In the genomic region with DNA sequence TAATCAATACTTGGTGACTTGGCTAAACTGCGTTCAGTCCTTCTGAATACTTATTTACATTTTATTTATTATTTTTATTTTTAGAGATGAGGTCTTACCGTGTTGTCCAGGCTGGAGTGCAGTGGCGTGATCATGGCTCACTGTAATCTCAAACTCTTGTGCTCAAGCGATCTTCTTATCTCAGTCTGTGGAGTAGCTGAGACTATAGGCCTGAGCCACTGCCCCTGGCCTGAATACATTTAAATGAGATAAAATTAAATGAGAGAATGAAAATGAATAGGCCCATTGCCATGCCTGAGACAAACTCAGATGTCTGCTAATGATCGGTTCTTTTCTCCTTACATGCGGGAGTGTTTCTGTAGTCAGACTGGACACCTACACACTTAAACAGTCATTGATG, we compare ENCODE assay signal across 22 cellular contexts.
DNase-seq lines count a peak whose midpoint lies in the region; ATAC-seq and TF ChIP-seq lines count a peak whose summit lies in the region.
"Had no signal": no experiment of that assay in that cellular context is flagged by ENCODE, and none has a peak within 500 bp of the region (broad histone marks: within the 10 kb centered on the region; RNA-seq: fewer than 3 reads in every experiment).

No MANE protein-coding gene starts in this region.

- H3K27me3 ChIP-seq in GM23248 (replicated peaks; ENCODE audit: insufficient read depth), result no peaks in the 10 kb centered on the region
- no peaks in the 10 kb centered on the region for H3K27me3 ChIP-seq in adrenal gland
- H3K27me3 ChIP-seq in mesenchymal stem cell (ENCODE audit: control insufficient read depth in 1 of 2, insufficient read depth in 1 of 2, low read length in 2 of 2), result no peaks in the 10 kb centered on the region
- no peaks in the 10 kb centered on the region for H3K27me3 ChIP-seq in smooth muscle cell (ENCODE audit: low read depth)
- no peaks in the 10 kb centered on the region for H3K27me3 ChIP-seq in foreskin keratinocyte
- H3K27me3 ChIP-seq: SJCRH30, thyroid gland had no signal

- no peaks in the 10 kb centered on the region; the same call in 1 of the 2 replicates for H4K20me1 ChIP-seq in GM23248 (ENCODE audit: insufficient read depth)
- peaks cover 88% of the 10 kb centered on the region for H4K20me1 ChIP-seq in smooth muscle cell (ENCODE audit: low read depth)

- H3K4me2 ChIP-seq in GM23248 (ENCODE audit: unreplicated experiment) (no peak overlapping the region), mesenchymal stem cell (ENCODE audit: low read length, poor library complexity, severe bottlenecking) (no peak overlapping the region), smooth muscle cell (peak overlapping the region; percentile 71)
- H3K4me2 ChIP-seq: PC-9 had no signal

- peaks cover 55% of the 10 kb centered on the region for H3K4me1 Mint-ChIP-seq in activated CD8-positive, alpha-beta T cell treated with anti-CD3 and anti-CD28 coated beads for 36 hours (ENCODE audit: low read depth)

- WGBS in GM23248 (ENCODE audit: low coverage in 1 of 2, low lambda C conversion rate in 2 of 2, missing lambda C conversion rate in 2 of 2), 2 experiments, result 92 to 93% methylated on average over 6 of the region's 6 CpGs
- WGBS in adrenal gland, 4 donors, result 75 to 83% (median 81%) methylated on average over 6 of the region's 6 CpGs
- WGBS in mesenchymal stem cell, result 100% methylated on average over 5 of the region's 6 CpGs
- 62% methylated on average over 6 of the region's 6 CpGs for WGBS in smooth muscle cell (ENCODE audit: low lambda C conversion rate)

- DNase-seq in GM23248 (no peak), adrenal gland (no peak), mesenchymal stem cell (no peak), smooth muscle cell (lab: John Stamatoyannopoulos, UW; ENCODE audit: unreplicated experiment) (no peak), RKO (ENCODE audit: low spot score) (no peak), foreskin keratinocyte (no peak)
- no peak for DNase-seq in activated CD8-positive, alpha-beta T cell treated with anti-CD3 and anti-CD28 coated beads for 36 hours
- no peak for DNase-seq in activated effector memory CD4-positive, alpha-beta T cell treated with anti-CD3 and anti-CD28 coated beads, Interleukin-2, amount 50 U/mL, for 16 hours
- DNase-seq: activated CD8-positive, alpha-beta memory T cell treated with anti-CD3 and anti-CD28 coated beads for 24 hours; KBM-7; NCI-H1694 treated with DMSO at 0.1 percent for 48 hours; NCI-H226; PC-9; SJCRH30; stimulated activated CD4-positive, alpha-beta T cell treated with anti-CD3 and anti-CD28 coated beads, Interleukin-2, amount 100 ng/mL, for 48 hours; stimulated activated naive CD4-positive, alpha-beta T cell; T-cell; thyroid gland had no signal

- in situ Hi-C loops in GM23248 (cut with MboI), result no loop called here

- H3K27me3 Mint-ChIP-seq in activated CD8-positive, alpha-beta T cell treated with anti-CD3 and anti-CD28 coated beads for 36 hours, result no peaks in the 10 kb centered on the region
- H3K27me3 Mint-ChIP-seq: T-cell had no signal

- H3K36me3 Mint-ChIP-seq in activated CD8-positive, alpha-beta T cell treated with anti-CD3 and anti-CD28 coated beads for 36 hours (ENCODE audit: low read depth), result peaks cover 2% of the 10 kb centered on the region

- no peak overlapping the region for H2BK5ac ChIP-seq in mesenchymal stem cell (ENCODE audit: low read depth, low read length, poor library complexity, severe bottlenecking)

- no peak overlapping the region for H3K14ac ChIP-seq in mesenchymal stem cell (ENCODE audit: low read length in 2 of 2)

- H3F3A ChIP-seq in GM23248 (ENCODE audit: insufficient read depth) (no peaks in the 10 kb centered on the region), smooth muscle cell (ENCODE audit: low read depth) (peaks cover 6% of the 10 kb centered on the region)

- no peak overlapping the region for H3K4me3 ChIP-seq in GM23248
- H3K4me3 ChIP-seq in adrenal gland, result no peak overlapping the region
- no peak overlapping the region for H3K4me3 ChIP-seq in mesenchymal stem cell (ENCODE audit: insufficient read depth in 1 of 2, low read depth in 1 of 2, low read length in 2 of 2)
- no peak overlapping the region for H3K4me3 ChIP-seq in smooth muscle cell
- H3K4me3 ChIP-seq: coronary artery, HAP-1, PC-9, prostate gland, SJCRH30, thyroid gland had no signal

- intact Hi-C loops in adrenal gland (cut with DNase I), result no loop called here
- intact Hi-C loops in activated CD8-positive, alpha-beta T cell treated with anti-CD3 and anti-CD28 coated beads for 36 hours (cut with micrococcal nuclease), result no loop called here

- no peak overlapping the region for H2BK12ac ChIP-seq in mesenchymal stem cell (ENCODE audit: low read length in 2 of 2)

- peaks cover 16% of the 10 kb centered on the region for H3K4me1 ChIP-seq in GM23248 (ENCODE audit: insufficient read depth)
- peaks cover 27 to 61% of the 10 kb centered on the region in 2 donors for H3K4me1 ChIP-seq in adrenal gland (replicated peaks in 1 of 2)
- H3K4me1 ChIP-seq in mesenchymal stem cell (ENCODE audit: control insufficient read depth, insufficient read depth, low read depth, low read length), result peaks cover 8% of the 10 kb centered on the region
- peaks cover 49% of the 10 kb centered on the region for H3K4me1 ChIP-seq in smooth muscle cell (ENCODE audit: low read depth)
- no peaks in the 10 kb centered on the region for H3K4me1 ChIP-seq in foreskin keratinocyte
- H3K4me1 ChIP-seq: prostate gland had no signal

- no peak overlapping the region for H4K8ac ChIP-seq in mesenchymal stem cell (ENCODE audit: low read length)

- H2BK120ac ChIP-seq in mesenchymal stem cell (ENCODE audit: low read depth, low read length), result no peak overlapping the region

- no peak overlapping the region for H3K4ac ChIP-seq in mesenchymal stem cell (ENCODE audit: low read depth in 1 of 2, low read length in 2 of 2)

- no peak overlapping the region for H2AK5ac ChIP-seq in mesenchymal stem cell (ENCODE audit: low read length, severe bottlenecking)

- H3K9ac ChIP-seq in GM23248 (peak overlapping the region; percentile 39; the same call in 1 of the 2 replicates), mesenchymal stem cell (ENCODE audit: low read length) (peak overlapping the region; percentile 66), smooth muscle cell (ENCODE audit: low read depth) (no peak overlapping the region)

- H3K4me3 Mint-ChIP-seq in activated CD8-positive, alpha-beta T cell treated with anti-CD3 and anti-CD28 coated beads for 36 hours, result no peak overlapping the region
- H3K4me3 Mint-ChIP-seq: T-cell had no signal

- H3K36me3 ChIP-seq in GM23248 (ENCODE audit: low read depth), result no peaks in the 10 kb centered on the region
- no peaks in the 10 kb centered on the region for H3K36me3 ChIP-seq in adrenal gland (replicated peaks in 1 of 2)
- H3K36me3 ChIP-seq in mesenchymal stem cell (ENCODE audit: control insufficient read depth in 1 of 2, insufficient read depth in 2 of 2, low read depth in 1 of 2, low read length in 2 of 2), result peaks cover 0 to 4% of the 10 kb centered on the region in 2 experiments
- no peaks in the 10 kb centered on the region for H3K36me3 ChIP-seq in smooth muscle cell (ENCODE audit: low read depth)
- H3K36me3 ChIP-seq: prostate gland, thyroid gland had no signal

- no peaks in the 10 kb centered on the region for H3K9me3 ChIP-seq in GM23248 (ENCODE audit: low read depth)
- H3K9me3 ChIP-seq in adrenal gland (replicated peaks in 1 of 3), result no peaks in the 10 kb centered on the region
- no peaks in the 10 kb centered on the region for H3K9me3 ChIP-seq in mesenchymal stem cell (ENCODE audit: control insufficient read depth, low read length)
- H3K9me3 ChIP-seq in smooth muscle cell (replicated peaks; ENCODE audit: low read depth), result no peaks in the 10 kb centered on the region
- H3K9me3 ChIP-seq: HAP-1, prostate gland, SJCRH30, thyroid gland had no signal

- H3K23ac ChIP-seq in mesenchymal stem cell (ENCODE audit: low read length in 2 of 2), result no peak overlapping the region

- H3K27ac ChIP-seq in GM23248 (no peak overlapping the region; the same call in 1 of the 2 replicates), adrenal gland (peak overlapping the region in 3 of 5 donors; percentile 18 to 77 (median 72)), mesenchymal stem cell (ENCODE audit: low read length, poor library complexity, severe bottlenecking) (no peak overlapping the region), smooth muscle cell (ENCODE audit: low read depth) (peak overlapping the region; percentile 72), foreskin keratinocyte (no peak overlapping the region)
- H3K27ac ChIP-seq: PC-9, prostate gland, SJCRH30 had no signal

- peaks cover 52% of the 10 kb centered on the region for H3K79me1 ChIP-seq in mesenchymal stem cell (replicated peaks; ENCODE audit: low read length, poor library complexity, severe bottlenecking)

- H2AFZ ChIP-seq in GM23248 (no peak overlapping the region), mesenchymal stem cell (ENCODE audit: low read depth, low read length) (no peak overlapping the region), smooth muscle cell (ENCODE audit: low read depth) (no peak overlapping the region)
- H2AFZ ChIP-seq: PC-9 had no signal

- no peak for TF ChIP-seq CTCF in adrenal gland (IDR thresholded peaks at IDR 0.05)
- no peak for TF ChIP-seq CTCF in smooth muscle cell (IDR thresholded peaks at IDR 0.05; ENCODE audit: borderline replicate concordance, insufficient read depth, poor library complexity, severe bottlenecking)
- TF ChIP-seq CTCF in activated CD8-positive, alpha-beta T cell treated with anti-CD3 and anti-CD28 coated beads for 36 hours (IDR thresholded peaks at IDR 0.05), result no peak
- no peak for TF ChIP-seq CTCF in foreskin keratinocyte (conservative IDR thresholded peaks at IDR 0.05)

- no peak overlapping the region for H3K18ac ChIP-seq in mesenchymal stem cell (ENCODE audit: low read depth in 1 of 2, low read length in 2 of 2)

- TF ChIP-seq POLR2A in adrenal gland (IDR thresholded peaks at IDR 0.05), result no peak

- H2BK15ac ChIP-seq in mesenchymal stem cell (ENCODE audit: low read depth, poor library complexity, severe bottlenecking), result no peak overlapping the region

- POLR2A ChIA-PET in activated CD8-positive, alpha-beta T cell treated with anti-CD3 and anti-CD28 coated beads for 36 hours (lab: Charles Lee), result no interaction called here

- no peak for ATAC-seq in activated CD8-positive, alpha-beta T cell treated with anti-CD3 and anti-CD28 coated beads for 36 hours
- no peak for ATAC-seq in foreskin keratinocyte
- ATAC-seq: activated naive CD4-positive, alpha-beta T cell treated with anti-CD3 and anti-CD28 coated beads, Interleukin-2, amount 50 U/mL, for 72 hours; T-cell had no signal

- no peaks in the 10 kb centered on the region for H3K9me3 Mint-ChIP-seq in activated CD8-positive, alpha-beta T cell treated with anti-CD3 and anti-CD28 coated beads for 36 hours
- H3K9me3 Mint-ChIP-seq: activated naive CD4-positive, alpha-beta T cell treated with anti-CD3 and anti-CD28 coated beads, Interleukin-2, amount 50 U/mL, for 72 hours; T-cell had no signal

- no peak overlapping the region for H3K27ac Mint-ChIP-seq in activated CD8-positive, alpha-beta T cell treated with anti-CD3 and anti-CD28 coated beads for 36 hours
- H3K27ac Mint-ChIP-seq: T-cell had no signal

- H3K79me2 ChIP-seq in GM23248 (ENCODE audit: insufficient read depth), result peaks cover 100% of the 10 kb centered on the region
- H3K79me2 ChIP-seq in smooth muscle cell (ENCODE audit: low read depth), result peaks cover 87% of the 10 kb centered on the region

- no peaks in the 10 kb centered on the region for H3K9me2 ChIP-seq in GM23248 (ENCODE audit: insufficient read depth)

- CTCF ChIA-PET in activated CD8-positive, alpha-beta T cell treated with anti-CD3 and anti-CD28 coated beads for 36 hours (lab: Charles Lee), result interaction anchor here (0.6 to 2.7 kb wide), 3 partner anchors 14 to 304 kb away, joined by 3 to 13 read pairs (median 3); no protein-coding TSS in a partner anchor

- no peak overlapping the region for H4K91ac ChIP-seq in mesenchymal stem cell (ENCODE audit: low read length)

Comparison
In these comparisons a context has a peak if more than half of its experiments do, and no peak if none do; other contexts are left out.
1. H3K27ac ChIP-seq: peak in adrenal gland (3 of 5) and smooth muscle cell (single experiment); none in GM23248 (single experiment), mesenchymal stem cell (single experiment) and foreskin keratinocyte (single experiment).